Comparison of ENCODE assay signal across 12 cellular contexts in genomic region chr12:52035926-52036325, GRCh38. TPM values are rescaled to one million over a fixed set of nuclear protein-coding genes. Genes with fewer than 3 reads are reported as not detected.
DNase-seq lines count a peak whose midpoint lies in the region; ATAC-seq and TF ChIP-seq lines count a peak whose summit lies in the region.
"Had no signal": no experiment of that assay in that cellular context is flagged by ENCODE, and none has a peak within 500 bp of the region (broad histone marks: within the 10 kb centered on the region; RNA-seq: fewer than 3 reads in every experiment).

No MANE protein-coding gene starts in this region.

- H3K27me3 ChIP-seq in MG63 = no peaks in the 10 kb centered on the region

- H3K36me3 Mint-ChIP-seq in activated naive CD4-positive, alpha-beta T cell treated with anti-CD3 and anti-CD28 coated beads, Interleukin-2, amount 50 U/mL, for 24 hours = no peaks in the 10 kb centered on the region
- no peaks in the 10 kb centered on the region for H3K36me3 Mint-ChIP-seq in brain
- no peaks in the 10 kb centered on the region for H3K36me3 Mint-ChIP-seq in naive B cell
- no peaks in the 10 kb centered on the region for H3K36me3 Mint-ChIP-seq in type B pancreatic cell

- H3K9me3 ChIP-seq in MG63 = no peaks in the 10 kb centered on the region

- no peaks in the 10 kb centered on the region for H3K27me3 Mint-ChIP-seq in activated naive CD4-positive, alpha-beta T cell treated with anti-CD3 and anti-CD28 coated beads, Interleukin-2, amount 50 U/mL, for 24 hours
- H3K27me3 Mint-ChIP-seq in brain = peaks cover 27% of the 10 kb centered on the region
- H3K27me3 Mint-ChIP-seq in naive B cell = no peaks in the 10 kb centered on the region
- H3K27me3 Mint-ChIP-seq in type B pancreatic cell = peaks cover 36% of the 10 kb centered on the region

- H3K27ac Mint-ChIP-seq in activated naive CD4-positive, alpha-beta T cell treated with anti-CD3 and anti-CD28 coated beads, Interleukin-2, amount 50 U/mL, for 24 hours = peak overlapping the region; percentile 72
- H3K27ac Mint-ChIP-seq in brain (peak overlapping the region in 4 of 5 experiments; percentile 75 to 92 (median 82)), naive B cell (peak overlapping the region; percentile 93 to 98 (median 96)), type B pancreatic cell (peak overlapping the region; percentile 86)

- no peak for TF ChIP-seq CTCF in brain (conservative IDR thresholded peaks at IDR 0.05)
- no peak for TF ChIP-seq CTCF in type B pancreatic cell (conservative IDR thresholded peaks at IDR 0.05)

- H3K4me1 Mint-ChIP-seq in activated naive CD4-positive, alpha-beta T cell treated with anti-CD3 and anti-CD28 coated beads, Interleukin-2, amount 50 U/mL, for 24 hours = peaks cover 69% of the 10 kb centered on the region
- H3K4me1 Mint-ChIP-seq in brain (peaks cover 78% of the 10 kb centered on the region), naive B cell (peaks cover 36 to 58% (median 50%) of the 10 kb centered on the region in 3 donors), type B pancreatic cell (ENCODE audit: unreplicated experiment) (peaks cover 21% of the 10 kb centered on the region)

- H3K9me3 Mint-ChIP-seq in activated naive CD4-positive, alpha-beta T cell treated with anti-CD3 and anti-CD28 coated beads, Interleukin-2, amount 50 U/mL, for 24 hours = no peaks in the 10 kb centered on the region
- peaks cover 0 to 3% (median 0%) of the 10 kb centered on the region in 5 experiments for H3K9me3 Mint-ChIP-seq in brain
- H3K9me3 Mint-ChIP-seq in naive B cell = no peaks in the 10 kb centered on the region
- no peaks in the 10 kb centered on the region for H3K9me3 Mint-ChIP-seq in type B pancreatic cell

- H3K36me3 ChIP-seq in MG63 = no peaks in the 10 kb centered on the region

- no peak overlapping the region for H3K4me3 ChIP-seq in MG63

- ATAC-seq in naive B cell (ENCODE audit: low read depth in 2 of 2) = no peak
- no peak for ATAC-seq in GM21381 (IDR thresholded peaks at IDR 0.05; ENCODE audit: unreplicated experiment)

- H3K4me3 Mint-ChIP-seq in activated naive CD4-positive, alpha-beta T cell treated with anti-CD3 and anti-CD28 coated beads, Interleukin-2, amount 50 U/mL, for 24 hours = peak overlapping the region; percentile 76
- H3K4me3 Mint-ChIP-seq in brain (peak overlapping the region; percentile 80 to 90 (median 82)), naive B cell (peak overlapping the region; percentile 66 to 87 (median 78)), type B pancreatic cell (peak overlapping the region; percentile 84)

- DNase-seq in activated naive CD4-positive, alpha-beta T cell (lab: John Stamatoyannopoulos, UW) = no peak
- DNase-seq in naive B cell = no peak
- no peak for DNase-seq in type B pancreatic cell (ENCODE audit: extremely low spot score, unreplicated experiment)
- no peak for DNase-seq in stimulated activated CD8-positive, alpha-beta memory T cell treated with anti-CD3 and anti-CD28 coated beads, Interleukin-4, amount 100 ng/mL, for 48 hours
- no peak for DNase-seq in MG63
- DNase-seq: head of caudate nucleus had no signal

RNA-seq across cellular contexts. Expression of gene NR4A1, which starts 15.3 kb away (rescaled TPM):
- polyA plus RNA-seq in brain (ENCODE audit: insufficient read depth, low read depth, low replicate concordance) = 26.2 TPM
- polyA plus RNA-seq in naive B cell (ENCODE audit: low read depth in 6 of 6) = 10 to 100 TPM in 4 of 6 donors, 1 to 10 TPM in 2; 6.7 to 24.9 (median 12.6) TPM
- 11.4 and 81.9 TPM in 2 replicates for total RNA-seq in type B pancreatic cell (ENCODE audit: low replicate concordance)
- total RNA-seq in MG63 (2014; rRNA removed; shearing (Covaris generic); ENCODE audit: low replicate concordance) = 4.4 TPM in 1 of 2 replicates, not detected in the other

RNA-seq across cellular contexts. Expression of gene TAMALIN, which starts 29.2 kb away (rescaled TPM):
- polyA plus RNA-seq in brain (ENCODE audit: insufficient read depth, low read depth, low replicate concordance) = 41.5 TPM
- 10 to 100 TPM in 5 of 6 donors, 1 to 10 TPM in 1; 2.9 to 28.7 (median 16.9) TPM for polyA plus RNA-seq in naive B cell (ENCODE audit: low read depth in 6 of 6)
- 4.2 and 16.5 TPM in 2 replicates for total RNA-seq in type B pancreatic cell (ENCODE audit: low replicate concordance)
- 1.4 and 2.0 TPM in 2 replicates for total RNA-seq in MG63 (2014; rRNA removed; shearing (Covaris generic); ENCODE audit: low replicate concordance)

RNA-seq across cellular contexts. Expression of gene ATG101, which starts 33.9 kb away (rescaled TPM):
- polyA plus RNA-seq in brain (ENCODE audit: insufficient read depth, low read depth, low replicate concordance) (52.5 TPM), naive B cell (ENCODE audit: low read depth in 6 of 6) (10 to 100 TPM; 20.1 to 35.5 (median 24.4) TPM)
- total RNA-seq in type B pancreatic cell (ENCODE audit: low replicate concordance) = 35.7 and 48.7 TPM in 2 replicates
- 45.4 and 110 TPM in 2 replicates for total RNA-seq in MG63 (2014; rRNA removed; shearing (Covaris generic); ENCODE audit: low replicate concordance)

RNA-seq across cellular contexts. Expression of gene SMIM41, which starts 43.6 kb away (rescaled TPM):
- polyA plus RNA-seq in brain (ENCODE audit: insufficient read depth, low read depth, low replicate concordance) = not detected
- polyA plus RNA-seq in naive B cell (ENCODE audit: low read depth in 6 of 6) = not detected
- total RNA-seq in type B pancreatic cell (ENCODE audit: low replicate concordance) = not detected in 2 replicates
- not detected in 2 replicates for total RNA-seq in MG63 (2014; rRNA removed; shearing (Covaris generic); ENCODE audit: low replicate concordance)
- total RNA-seq: H4, subcutaneous adipose tissue had no signal
- polyA plus RNA-seq: BJ had no signal
